1 cellular context compared by ENCODE assay signal in the genomic region with DNA sequence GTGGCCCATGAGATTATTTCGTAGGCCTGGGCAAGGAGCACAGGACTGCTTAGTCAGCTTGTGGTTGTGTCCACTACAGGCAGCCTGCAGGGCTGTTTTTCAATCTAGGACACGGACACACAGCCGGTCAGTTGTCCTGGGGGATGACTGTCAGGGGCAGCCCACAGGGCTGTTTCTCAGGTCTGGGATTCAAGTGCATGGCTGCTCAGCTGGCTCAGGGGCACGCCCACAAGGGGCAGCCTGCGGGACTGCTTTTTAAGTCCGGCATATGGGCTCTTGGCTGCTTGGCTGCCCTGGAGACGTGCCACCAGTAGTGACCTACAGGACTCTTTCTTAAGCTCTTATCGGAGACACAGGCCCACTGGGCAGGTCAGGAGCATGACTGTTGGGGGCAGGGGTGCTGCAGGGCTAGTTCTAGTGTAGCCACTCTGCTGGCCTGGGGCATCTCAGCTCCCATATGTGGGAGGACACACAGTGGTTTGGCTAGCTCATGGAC.
TF ChIP-seq lines count a peak whose summit lies in the region.

No MANE protein-coding gene starts in this region.

TF ChIP-seq in HepG2, 621 proteins besides CTCF, POLR2A, EP300 and RAD21:
- TF ChIP-seq NCOA5 (CRISPR knock-in tag; IDR thresholded peaks at IDR 0.05) (no peak), ZNF317 (CRISPR knock-in tag; IDR thresholded peaks at IDR 0.05) (0 out of 2 replicates have a peak, but pooled peaks have one; percentile 26), ZNF564 (CRISPR knock-in tag; IDR thresholded peaks at IDR 0.05) (no peak), TCF7L2 (IDR thresholded peaks at IDR 0.05; ENCODE audit: low read depth, low read length) (no peak)
- TF ChIP-seq, protein P1, sequence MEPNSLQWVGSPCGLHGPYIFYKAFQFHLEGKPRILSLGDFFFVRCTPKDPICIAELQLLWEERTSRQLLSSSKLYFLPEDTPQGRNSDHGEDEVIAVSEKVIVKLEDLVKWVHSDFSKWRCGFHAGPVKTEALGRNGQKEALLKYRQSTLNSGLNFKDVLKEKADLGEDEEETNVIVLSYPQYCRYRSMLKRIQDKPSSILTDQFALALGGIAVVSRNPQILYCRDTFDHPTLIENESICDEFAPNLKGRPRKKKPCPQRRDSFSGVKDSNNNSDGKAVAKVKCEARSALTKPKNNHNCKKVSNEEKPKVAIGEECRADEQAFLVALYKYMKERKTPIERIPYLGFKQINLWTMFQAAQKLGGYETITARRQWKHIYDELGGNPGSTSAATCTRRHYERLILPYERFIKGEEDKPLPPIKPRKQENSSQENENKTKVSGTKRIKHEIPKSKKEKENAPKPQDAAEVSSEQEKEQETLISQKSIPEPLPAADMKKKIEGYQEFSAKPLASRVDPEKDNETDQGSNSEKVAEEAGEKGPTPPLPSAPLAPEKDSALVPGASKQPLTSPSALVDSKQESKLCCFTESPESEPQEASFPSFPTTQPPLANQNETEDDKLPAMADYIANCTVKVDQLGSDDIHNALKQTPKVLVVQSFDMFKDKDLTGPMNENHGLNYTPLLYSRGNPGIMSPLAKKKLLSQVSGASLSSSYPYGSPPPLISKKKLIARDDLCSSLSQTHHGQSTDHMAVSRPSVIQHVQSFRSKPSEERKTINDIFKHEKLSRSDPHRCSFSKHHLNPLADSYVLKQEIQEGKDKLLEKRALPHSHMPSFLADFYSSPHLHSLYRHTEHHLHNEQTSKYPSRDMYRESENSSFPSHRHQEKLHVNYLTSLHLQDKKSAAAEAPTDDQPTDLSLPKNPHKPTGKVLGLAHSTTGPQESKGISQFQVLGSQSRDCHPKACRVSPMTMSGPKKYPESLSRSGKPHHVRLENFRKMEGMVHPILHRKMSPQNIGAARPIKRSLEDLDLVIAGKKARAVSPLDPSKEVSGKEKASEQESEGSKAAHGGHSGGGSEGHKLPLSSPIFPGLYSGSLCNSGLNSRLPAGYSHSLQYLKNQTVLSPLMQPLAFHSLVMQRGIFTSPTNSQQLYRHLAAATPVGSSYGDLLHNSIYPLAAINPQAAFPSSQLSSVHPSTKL (CRISPR knock-in tag; IDR thresholded peaks at IDR 0.05) = no peak
TF ChIP-seq in HepG2: peak in this region for 1.
